In genomic region chr19:38719761-38720558, GRCh38 we compare ENCODE assay signal across 11 cellular contexts. TPM values are rescaled to one million over a fixed set of nuclear protein-coding genes. Genes with fewer than 3 reads are reported as not detected.
DNase-seq lines count a peak whose midpoint lies in the region; ATAC-seq and TF ChIP-seq lines count a peak whose summit lies in the region.
"Had no signal": no experiment of that assay in that cellular context is flagged by ENCODE, and none has a peak within 500 bp of the region (broad histone marks: within the 10 kb centered on the region; RNA-seq: fewer than 3 reads in every experiment).

No MANE protein-coding gene starts in this region.

- no peak for TF ChIP-seq POLR2A in uterus (IDR thresholded peaks at IDR 0.05)

- DNase-seq in cardiac muscle cell (ENCODE audit: low read depth in 1 of 2, low spot score in 1 of 2) (no peak), cardiac septum (ENCODE audit: low spot score) (no peak), osteocyte (ENCODE audit: extremely low spot score, unreplicated experiment) (no peak), uterus (no peak), NCI-H2107 (lab: John Stamatoyannopoulos, UW) (no peak)
- DNase-seq: activated effector memory CD4-positive, alpha-beta T cell treated with Interleukin-2 at 50 U/mL for 16 hours; NCI-H1105 had no signal

- H3K4me3 ChIP-seq in cardiac muscle cell (no peak overlapping the region), esophagus (ENCODE audit: low read depth in 1 of 2, low read length in 2 of 2) (no peak overlapping the region), uterus (no peak overlapping the region)
- H3K4me3 ChIP-seq: ovary had no signal

- H3K9me3 Mint-ChIP-seq in osteocyte (ENCODE audit: unreplicated experiment), result no peaks in the 10 kb centered on the region

- H3K27ac Mint-ChIP-seq in osteocyte (ENCODE audit: unreplicated experiment), result peak overlapping the region; percentile 92

- peaks cover 37% of the 10 kb centered on the region for H3K4me1 Mint-ChIP-seq in osteocyte (ENCODE audit: unreplicated experiment)

- H3K9me3 ChIP-seq in cardiac muscle cell (ENCODE audit: low read depth) (no peaks in the 10 kb centered on the region), esophagus (ENCODE audit: control insufficient read depth in 2 of 2, insufficient read depth in 1 of 2, low read depth in 1 of 2, low read length in 1 of 2) (no peaks in the 10 kb centered on the region), uterus (no peaks in the 10 kb centered on the region)
- H3K9me3 ChIP-seq: ovary had no signal

- H3K27me3 Mint-ChIP-seq in osteocyte (ENCODE audit: unreplicated experiment), result no peaks in the 10 kb centered on the region

- H3K36me3 ChIP-seq in cardiac muscle cell (peaks cover 46% of the 10 kb centered on the region), esophagus (ENCODE audit: control insufficient read depth in 2 of 2, insufficient read depth in 2 of 2, low read length in 1 of 2) (peaks cover 26 to 82% of the 10 kb centered on the region in 2 donors), uterus (no peaks in the 10 kb centered on the region)
- H3K36me3 ChIP-seq: ovary had no signal

- WGBS in esophagus, 2 donors, result 73 to 81% methylated on average over 24 of the region's 24 CpGs

- H3K4me1 ChIP-seq in cardiac muscle cell (ENCODE audit: low read depth), result peaks cover 15% of the 10 kb centered on the region
- peaks cover 3 to 17% of the 10 kb centered on the region in 2 donors for H3K4me1 ChIP-seq in esophagus (ENCODE audit: control insufficient read depth in 2 of 2, insufficient read depth in 2 of 2, low read length in 1 of 2)
- H3K4me1 ChIP-seq in uterus, result peaks cover 0 to 5% of the 10 kb centered on the region in 2 donors

- no peak for ATAC-seq in HG03039 (IDR thresholded peaks at IDR 0.05; ENCODE audit: unreplicated experiment)
- no peak for ATAC-seq in HG03097 (IDR thresholded peaks at IDR 0.05; ENCODE audit: low FRiP score, unreplicated experiment)

- peaks cover 10% of the 10 kb centered on the region for H3K36me3 Mint-ChIP-seq in osteocyte (ENCODE audit: unreplicated experiment)

- H3K4me3 Mint-ChIP-seq in osteocyte (ENCODE audit: unreplicated experiment), result no peak overlapping the region

- TF ChIP-seq CTCF in cardiac muscle cell (IDR thresholded peaks at IDR 0.05; ENCODE audit: low read depth, low read length) (no peak), osteocyte (IDR thresholded peaks at IDR 0.05) (no peak), uterus (IDR thresholded peaks at IDR 0.05) (no peak)

- H3K27me3 ChIP-seq in cardiac muscle cell (no peaks in the 10 kb centered on the region), esophagus (ENCODE audit: control insufficient read depth in 1 of 2, insufficient read depth in 2 of 2, low read length in 2 of 2) (no peaks in the 10 kb centered on the region), uterus (no peaks in the 10 kb centered on the region)
- H3K27me3 ChIP-seq: ovary had no signal

- intact Hi-C loops in cardiac septum (cut with DNase I), result loop anchor here (2.0 kb wide), 2 partner anchors 61 to 71 kb away; no protein-coding TSS in a partner anchor
- intact Hi-C loops in uterus (cut with DNase I; ENCODE audit: low total_unique reads), result no loop called here

- H3K27ac ChIP-seq in cardiac muscle cell (peak overlapping the region; percentile 90), esophagus (ENCODE audit: low read depth in 2 of 2, low read length in 1 of 2) (peak overlapping the region; percentile 68), uterus (peak overlapping the region; percentile 76 to 92)

RNA-seq across cellular contexts. Expression of gene CAPN12, which starts 24.3 kb away (rescaled TPM):
- total RNA-seq in cardiac muscle cell, result 1.6 and 10.9 TPM in 2 replicates
- polyA plus RNA-seq in cardiac muscle cell, result 1.3 and 3.4 TPM in 2 replicates
- 1.7 TPM for total RNA-seq in cardiac septum
- polyA plus RNA-seq in esophagus, result 10 to 100 TPM in 1 of 2 donors, 1 to 10 TPM in 1; 4.1 to 12.3 TPM
- total RNA-seq in osteocyte, result not detected in 2 replicates
- 1 to 10 TPM in 2 of 4 donors, under 1 TPM in 1, not detected in 1; 0.83 to 8.4 (median 8.2) TPM for total RNA-seq in uterus

RNA-seq across cellular contexts. Expression of gene LGALS7, which starts 53.4 kb away (rescaled TPM):
- total RNA-seq in cardiac muscle cell, result not detected in 2 replicates
- not detected in 2 replicates for polyA plus RNA-seq in cardiac muscle cell
- total RNA-seq in cardiac septum, result not detected
- polyA plus RNA-seq in esophagus, result 1,000 to 10,000 TPM in 1 of 2 donors, 100 to 1,000 TPM in 1; 405 to 2,874 TPM
- not detected in 2 replicates for total RNA-seq in osteocyte
- 1 to 10 TPM in 1 of 4 donors, not detected in 3; 2.6 TPM for total RNA-seq in uterus
